8 cellular contexts compared by ENCODE assay signal in genomic region chr9:35658894-35659220, GRCh38. TPM values are rescaled to one million over a fixed set of nuclear protein-coding genes. Genes with fewer than 3 reads are reported as not detected.
DNase-seq lines count a peak whose midpoint lies in the region; ATAC-seq and TF ChIP-seq lines count a peak whose summit lies in the region.

No MANE protein-coding gene starts in this region.

- TF ChIP-seq CTCF in Calu3 (IDR thresholded peaks at IDR 0.05; ENCODE audit: unreplicated experiment) = no peak
- TF ChIP-seq CTCF in activated B cell treated with CpG ODN at 0.5 μM for 24 hours (IDR thresholded peaks at IDR 0.05) = no peak
- no peak for TF ChIP-seq CTCF in progenitor cell of endocrine pancreas (IDR thresholded peaks at IDR 0.05; ENCODE audit: unreplicated experiment)

- intact Hi-C loops in Calu3 (cut with micrococcal nuclease; ENCODE audit: unreplicated experiment) = no loop called here
- intact Hi-C loops in activated B cell treated with CpG ODN at 0.5 μM for 24 hours (cut with micrococcal nuclease) = loop anchor here (1.0 to 2.0 kb wide), 8 partner anchors 22 to 670 kb away; partner anchors contain the start of genes CREB3, DNAJB5, HINT2 and TLN1

- H3K27me3 Mint-ChIP-seq in Calu3 (ENCODE audit: unreplicated experiment) (no peaks in the 10 kb centered on the region), activated B cell treated with CpG ODN at 0.5 μM for 24 hours (peaks cover 5% of the 10 kb centered on the region), progenitor cell of endocrine pancreas (peaks cover 6% of the 10 kb centered on the region)

- H3K4me3 Mint-ChIP-seq in Calu3 (ENCODE audit: low read depth, unreplicated experiment) (peak overlapping the region; percentile 84), activated B cell treated with CpG ODN at 0.5 μM for 24 hours (peak overlapping the region; percentile 88), progenitor cell of endocrine pancreas (ENCODE audit: low read depth) (peak overlapping the region; percentile 85)

- H3K36me3 Mint-ChIP-seq in Calu3 (ENCODE audit: insufficient read depth, unreplicated experiment) (peaks cover 32% of the 10 kb centered on the region), activated B cell treated with CpG ODN at 0.5 μM for 24 hours (ENCODE audit: low read depth) (peaks cover 33% of the 10 kb centered on the region), progenitor cell of endocrine pancreas (ENCODE audit: insufficient read depth) (peaks cover 9% of the 10 kb centered on the region)

- ATAC-seq in HG03097 (IDR thresholded peaks at IDR 0.05; ENCODE audit: low FRiP score, unreplicated experiment) = peak; percentile 3
- no peak for ATAC-seq in activated B cell treated with CpG ODN at 0.5 μM for 24 hours (ENCODE audit: low read depth)
- no peak for ATAC-seq in HG03135 (IDR thresholded peaks at IDR 0.05; ENCODE audit: unreplicated experiment)
- ATAC-seq in HG02623 (IDR thresholded peaks at IDR 0.05; ENCODE audit: unreplicated experiment) = no peak

- CTCF ChIA-PET in Calu3 (lab: Charles Lee) = interaction anchor here (0.7 to 2.2 kb wide), 4 partner anchors 11 to 76 kb away, joined by 3 to 12 read pairs (median 7); partner anchors contain the start of genes CREB3 and TLN1
- CTCF ChIA-PET in activated B cell treated with CpG ODN at 0.5 μM for 24 hours (lab: Charles Lee) = interaction anchor here (0.6 to 12.0 kb wide), 16 partner anchors 11 to 130 kb away, joined by 3 to 127 read pairs (median 5); partner anchors contain the start of genes CD72, GBA2, RGP1 and TESK1

- H3K27ac Mint-ChIP-seq in Calu3 (ENCODE audit: unreplicated experiment) (peak overlapping the region; percentile 100), activated B cell treated with CpG ODN at 0.5 μM for 24 hours (peak overlapping the region; percentile 99), progenitor cell of endocrine pancreas (peak overlapping the region; percentile 98)

- H3K4me1 Mint-ChIP-seq in Calu3 (ENCODE audit: low read depth, unreplicated experiment) = peaks cover 22% of the 10 kb centered on the region
- H3K4me1 Mint-ChIP-seq in activated B cell treated with CpG ODN at 0.5 μM for 24 hours = peaks cover 83% of the 10 kb centered on the region
- peaks cover 13% of the 10 kb centered on the region for H3K4me1 Mint-ChIP-seq in progenitor cell of endocrine pancreas (ENCODE audit: low read depth)

- BruUV-seq in Calu3 (replicated peaks; lab: Mats Ljungman, UMichigan) = no TSS peak

- POLR2A ChIA-PET in activated B cell treated with CpG ODN at 0.5 μM for 24 hours (lab: Charles Lee) = interaction anchor here (1.0 to 18.0 kb wide), 14 partner anchors 12 to 556 kb away, joined by 3 to 549 read pairs (median 9); partner anchors contain the start of genes CD72, CREB3, HINT2 and STOML2

- no peaks in the 10 kb centered on the region for H3K9me3 Mint-ChIP-seq in Calu3 (ENCODE audit: low read depth, unreplicated experiment)
- no peaks in the 10 kb centered on the region for H3K9me3 Mint-ChIP-seq in activated B cell treated with CpG ODN at 0.5 μM for 24 hours
- H3K9me3 Mint-ChIP-seq in progenitor cell of endocrine pancreas (ENCODE audit: low read depth) = no peaks in the 10 kb centered on the region

- DNase-seq in Calu3 = no peak
- no peak for DNase-seq in activated B cell treated with CpG ODN at 0.5 μM for 24 hours
- DNase-seq in glomerular visceral epithelial cell (ENCODE audit: extremely low spot score) = peak; percentile 59
- no peak for DNase-seq in progenitor cell of endocrine pancreas (ENCODE audit: low spot score, unreplicated experiment)
- DNase-seq in globus pallidus (ENCODE audit: low spot score) = no peak

RNA-seq across cellular contexts. Expression of gene CCDC107, which starts 0.8 kb away (rescaled TPM):
- 7.9 and 8.0 TPM in 2 replicates for total RNA-seq in Calu3 (2022)
- 32.5 and 34.5 TPM in 2 replicates for total RNA-seq in activated B cell treated with CpG ODN at 0.5 μM for 24 hours
- 17.2 and 18.8 TPM in 2 replicates for total RNA-seq in progenitor cell of endocrine pancreas

RNA-seq across cellular contexts. Expression of gene RMRP, which starts 1.0 kb away (rescaled TPM):
- total RNA-seq in Calu3 (2022) (8,471 and 11,520 TPM in 2 replicates), activated B cell treated with CpG ODN at 0.5 μM for 24 hours (8,247 and 9,516 TPM in 2 replicates), progenitor cell of endocrine pancreas (15,251 and 16,487 TPM in 2 replicates)

RNA-seq across cellular contexts. Expression of gene ARHGEF39, which starts 6.1 kb away (rescaled TPM):
- total RNA-seq in Calu3 (2022) (14.2 and 15.4 TPM in 2 replicates), activated B cell treated with CpG ODN at 0.5 μM for 24 hours (0.59 and 0.89 TPM in 2 replicates), progenitor cell of endocrine pancreas (9.1 and 10.4 TPM in 2 replicates)

RNA-seq across cellular contexts. Expression of gene SIT1, which starts 8.1 kb away (rescaled TPM):
- total RNA-seq in Calu3 (2022) (not detected in 2 replicates), activated B cell treated with CpG ODN at 0.5 μM for 24 hours (27.5 and 28.0 TPM in 2 replicates), progenitor cell of endocrine pancreas (not detected in 2 replicates)

RNA-seq across cellular contexts. Expression of gene CA9, which starts 14.9 kb away (rescaled TPM):
- total RNA-seq in Calu3 (2022) = 0.64 and 0.76 TPM in 2 replicates
- 0.86 TPM in 1 of 2 replicates, not detected in the other for total RNA-seq in activated B cell treated with CpG ODN at 0.5 μM for 24 hours
- 0.31 and 0.49 TPM in 2 replicates for total RNA-seq in progenitor cell of endocrine pancreas
